1 cellular context compared by ENCODE assay signal in genomic region chr9:34158362-34158869, GRCh38.
A peak's percentile ranks its signal among the peaks of the same experiment; 100 is the strongest.
TF ChIP-seq lines count a peak whose summit lies in the region.

No MANE protein-coding gene starts in this region.

TF ChIP-seq in HepG2, 621 proteins besides CTCF, POLR2A, EP300 and RAD21 (continued from another document):
- TF ChIP-seq PITX1 (CRISPR knock-in tag; IDR thresholded peaks at IDR 0.05) (0 out of 2 replicates have a peak, but pooled peaks have one; percentile 36), MXI1 (IDR thresholded peaks at IDR 0.05; ENCODE audit: borderline replicate concordance, low read depth, low read length) (peak; percentile 61; the same call in 1 of the 3 replicates), FOSL2 (CRISPR knock-in tag; IDR thresholded peaks at IDR 0.05) (peak; percentile 97), MAFK (conservative IDR thresholded peaks at IDR 0.05 in 1 of 2, IDR thresholded peaks at IDR 0.05 in 1 of 2; ENCODE audit: low read length in 2 of 2) (peak; percentile 61 to 86)
- TF ChIP-seq, protein P1, sequence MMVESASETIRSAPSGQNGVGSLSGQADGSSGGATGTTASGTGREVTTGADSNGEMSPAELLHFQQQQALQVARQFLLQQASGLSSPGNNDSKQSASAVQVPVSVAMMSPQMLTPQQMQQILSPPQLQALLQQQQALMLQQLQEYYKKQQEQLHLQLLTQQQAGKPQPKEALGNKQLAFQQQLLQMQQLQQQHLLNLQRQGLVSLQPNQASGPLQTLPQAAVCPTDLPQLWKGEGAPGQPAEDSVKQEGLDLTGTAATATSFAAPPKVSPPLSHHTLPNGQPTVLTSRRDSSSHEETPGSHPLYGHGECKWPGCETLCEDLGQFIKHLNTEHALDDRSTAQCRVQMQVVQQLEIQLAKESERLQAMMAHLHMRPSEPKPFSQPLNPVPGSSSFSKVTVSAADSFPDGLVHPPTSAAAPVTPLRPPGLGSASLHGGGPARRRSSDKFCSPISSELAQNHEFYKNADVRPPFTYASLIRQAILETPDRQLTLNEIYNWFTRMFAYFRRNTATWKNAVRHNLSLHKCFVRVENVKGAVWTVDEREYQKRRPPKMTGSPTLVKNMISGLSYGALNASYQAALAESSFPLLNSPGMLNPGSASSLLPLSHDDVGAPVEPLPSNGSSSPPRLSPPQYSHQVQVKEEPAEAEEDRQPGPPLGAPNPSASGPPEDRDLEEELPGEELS (CRISPR knock-in tag; IDR thresholded peaks at IDR 0.05), result peak; percentile 77
